Comparison of ENCODE assay signal across 29 cellular contexts in genomic region chr7:93031795-93032194, GRCh38.
"Had no signal": no experiment of that assay in that cellular context is flagged by ENCODE, and none has a peak within 500 bp of the region (broad histone marks: within the 10 kb centered on the region; RNA-seq: fewer than 3 reads in every experiment).

No MANE protein-coding gene starts in this region.

- H3K27ac Mint-ChIP-seq: dendritic cell treated with granulocyte-macrophage colony-stimulating factor and Interleukin-4, amounts not matched to agents 40 ng/mL and 50 ng/mL, for 4 days; effector memory CD8-positive, alpha-beta T cell; endodermal cell had no signal

- H3K27me3 ChIP-seq: colonic mucosa, dorsolateral prefrontal cortex, esophagus squamous epithelium, foreskin keratinocyte, gastrocnemius medialis, gastroesophageal sphincter, heart left ventricle, heart right ventricle had no signal

- ATAC-seq: effector memory CD8-positive, alpha-beta T cell; esophagus mucosa; foreskin keratinocyte; gastrocnemius medialis; gastroesophageal sphincter; heart left ventricle; heart right ventricle had no signal

- H3K27me3 Mint-ChIP-seq: dendritic cell treated with granulocyte-macrophage colony-stimulating factor and Interleukin-4, amounts not matched to agents 40 ng/mL and 50 ng/mL, for 4 days had no signal

- H3K4me1 Mint-ChIP-seq: endodermal cell had no signal

- H3K9me3 Mint-ChIP-seq: effector memory CD8-positive, alpha-beta T cell had no signal

- H3K4me3 ChIP-seq: colonic mucosa, coronary artery, dorsolateral prefrontal cortex, esophagus muscularis mucosa, esophagus squamous epithelium, gastrocnemius medialis, gastroesophageal sphincter, heart left ventricle, heart right ventricle had no signal

- H3K36me3 ChIP-seq: colonic mucosa, esophagus muscularis mucosa, esophagus squamous epithelium, gastrocnemius medialis, gastroesophageal sphincter, heart left ventricle, heart right ventricle had no signal

- H3K27ac ChIP-seq: colonic mucosa, coronary artery, dorsolateral prefrontal cortex, epithelial cell of prostate, esophagus muscularis mucosa, esophagus squamous epithelium, foreskin keratinocyte, gastrocnemius medialis, gastroesophageal sphincter, heart left ventricle, heart right ventricle had no signal

- H3K4me1 ChIP-seq: colonic mucosa, esophagus muscularis mucosa, gastrocnemius medialis, gastroesophageal sphincter, heart left ventricle, heart right ventricle had no signal

- DNase-seq: colonic mucosa; cortex of kidney; dermis blood vessel endothelial cell; dorsolateral prefrontal cortex; effector CD4-positive, alpha-beta T cell; effector CD8-positive, alpha-beta T cell; effector memory CD4-positive, alpha-beta T cell; effector memory CD8-positive, alpha-beta T cell; endodermal cell; erythroblast; esophagus squamous epithelium; foreskin fibroblast; foreskin keratinocyte; foreskin melanocyte; gastrocnemius medialis; glutamatergic neuron; head of caudate nucleus; heart left ventricle; heart right ventricle had no signal

- H3K9me3 ChIP-seq: colonic mucosa, esophagus muscularis mucosa, gastrocnemius medialis had no signal

- H3K4me3 Mint-ChIP-seq: dendritic cell treated with granulocyte-macrophage colony-stimulating factor and Interleukin-4, amounts not matched to agents 40 ng/mL and 50 ng/mL, for 4 days; effector memory CD8-positive, alpha-beta T cell; endodermal cell had no signal

- FAIRE-seq: colon, endometrium, endothelial cell of umbilical vein, frontal cortex had no signal
